Comparison of ENCODE assay signal across 20 cellular contexts in the genomic region with DNA sequence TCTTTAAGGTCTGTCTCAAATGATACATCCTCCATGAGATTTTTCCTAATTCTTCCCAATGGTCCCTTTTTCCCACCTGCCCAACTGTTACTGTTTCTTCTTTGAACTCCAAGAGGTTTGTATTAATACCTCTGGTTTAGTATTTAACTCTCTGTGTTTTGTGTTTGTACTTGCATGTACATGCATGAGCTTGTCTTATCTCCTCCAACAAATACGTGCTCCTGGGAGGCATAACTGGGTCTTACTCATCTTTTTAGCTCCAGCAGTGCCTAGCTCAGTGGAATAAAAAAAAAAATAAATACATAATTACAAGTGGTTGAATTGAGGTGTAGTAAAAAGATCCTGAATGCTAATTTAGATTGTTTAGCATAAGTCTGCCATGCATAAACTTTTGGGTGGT. TPM values are rescaled to one million over a fixed set of nuclear protein-coding genes. Genes with fewer than 3 reads are reported as not detected.
DNase-seq lines count a peak whose midpoint lies in the region; ATAC-seq, FAIRE-seq and TF ChIP-seq lines count a peak whose summit lies in the region.
"Had no signal": no experiment of that assay in that cellular context is flagged by ENCODE, and none has a peak within 500 bp of the region (broad histone marks: within the 10 kb centered on the region; RNA-seq: fewer than 3 reads in every experiment).

No MANE protein-coding gene starts in this region.

- DNase-seq in activated naive CD4-positive, alpha-beta T cell treated with anti-CD3 and anti-CD28 coated beads, Interleukin-2, amount 10 ng/mL, durations not matched to agents 7 days and 5 days = no peak
- DNase-seq in activated naive CD4-positive, alpha-beta T cell (lab: John Stamatoyannopoulos, UW) = no peak
- DNase-seq in WTC11 (ENCODE audit: low spot score) = no peak
- DNase-seq in stimulated activated effector memory CD8-positive, alpha-beta T cell treated with anti-CD3 and anti-CD28 coated beads, Interleukin-12 subunit alpha, Interleukin-12 subunit beta, amount 100 ng/mL, for 72 hours (ENCODE audit: low spot score in 2 of 2) = no peak
- DNase-seq in stimulated activated naive CD4-positive, alpha-beta T cell (lab: John Stamatoyannopoulos, UW) = no peak
- DNase-seq in urothelium cell line (ENCODE audit: low spot score) = no peak
- DNase-seq: activated naive CD8-positive, alpha-beta T cell treated with anti-CD3 and anti-CD28 coated beads, Interleukin-2, amount 10 ng/mL, durations not matched to agents 7 days and 5 days; effector CD4-positive, alpha-beta T cell; hypothalamus; mucosa of descending colon; NCI-H187 treated with DMSO at 0.1 percent for 48 hours; NCI-H510A treated with DMSO at 0.1 percent for 48 hours; stimulated activated CD4-positive, alpha-beta T cell treated with anti-CD3 and anti-CD28 coated beads, Interleukin-4, amount 100 ng/mL, for 1 hour; stimulated activated CD8-positive, alpha-beta memory T cell treated with anti-CD3 and anti-CD28 coated beads, Interleukin-4, amount 100 ng/mL, for 48 hours; testis had no signal

- no peaks in the 10 kb centered on the region for H3K9me3 Mint-ChIP-seq in activated naive CD4-positive, alpha-beta T cell treated with anti-CD3 and anti-CD28 coated beads, Interleukin-2, amount 10 ng/mL, durations not matched to agents 7 days and 5 days
- H3K9me3 Mint-ChIP-seq in WTC11 = no peaks in the 10 kb centered on the region
- H3K9me3 Mint-ChIP-seq in stimulated activated effector memory CD8-positive, alpha-beta T cell treated with anti-CD3 and anti-CD28 coated beads, Interleukin-12 subunit alpha, Interleukin-12 subunit beta, amount 100 ng/mL, for 72 hours = no peaks in the 10 kb centered on the region
- H3K9me3 Mint-ChIP-seq: activated naive CD8-positive, alpha-beta T cell treated with anti-CD3 and anti-CD28 coated beads, Interleukin-2, amount 10 ng/mL, durations not matched to agents 7 days and 5 days had no signal

- no peak overlapping the region for H3K27ac Mint-ChIP-seq in activated naive CD4-positive, alpha-beta T cell treated with anti-CD3 and anti-CD28 coated beads, Interleukin-2, amount 10 ng/mL, durations not matched to agents 7 days and 5 days
- no peak overlapping the region for H3K27ac Mint-ChIP-seq in WTC11
- peak overlapping the region; percentile 38 for H3K27ac Mint-ChIP-seq in stimulated activated effector memory CD8-positive, alpha-beta T cell treated with anti-CD3 and anti-CD28 coated beads, Interleukin-12 subunit alpha, Interleukin-12 subunit beta, amount 100 ng/mL, for 72 hours

- CTCF ChIA-PET in activated naive CD4-positive, alpha-beta T cell treated with anti-CD3 and anti-CD28 coated beads, Interleukin-2, amount 10 ng/mL, durations not matched to agents 7 days and 5 days (lab: Charles Lee) = interaction anchor here (1.4 to 5.1 kb wide), 2 partner anchors 15 to 37 kb away, joined by 4 to 50 read pairs; no protein-coding TSS in a partner anchor
- CTCF ChIA-PET in WTC11 (lab: Charles Lee) = interaction anchor here (1.9 kb wide), 1 partner anchor 38 kb away, joined by 6 read pairs; no protein-coding TSS in a partner anchor

- H3K4me3 Mint-ChIP-seq in activated naive CD4-positive, alpha-beta T cell treated with anti-CD3 and anti-CD28 coated beads, Interleukin-2, amount 10 ng/mL, durations not matched to agents 7 days and 5 days = peak overlapping the region; percentile 22
- H3K4me3 Mint-ChIP-seq in WTC11 = 0 out of 2 replicates have a peak overlapping the region, but pooled peaks have one; percentile 1
- peak overlapping the region; percentile 80 for H3K4me3 Mint-ChIP-seq in stimulated activated effector memory CD8-positive, alpha-beta T cell treated with anti-CD3 and anti-CD28 coated beads, Interleukin-12 subunit alpha, Interleukin-12 subunit beta, amount 100 ng/mL, for 72 hours

- no peak for TF ChIP-seq CTCF in WTC11 (IDR thresholded peaks at IDR 0.05)

- POLR2A ChIA-PET in WTC11 (lab: Charles Lee) = interaction anchor here (1.0 kb wide), 1 partner anchor 57 kb away, joined by 5 read pairs; a partner anchor contains a TSS

- no peak for FAIRE-seq in urothelium cell line (lab: Jason Lieb, UNC)
- FAIRE-seq: H1 had no signal

- ATAC-seq in WTC11 (no peak), esophagus mucosa (peak; percentile 71), HG03521 (IDR thresholded peaks at IDR 0.05; ENCODE audit: unreplicated experiment) (no peak)
- ATAC-seq in stimulated activated effector memory CD8-positive, alpha-beta T cell treated with anti-CD3 and anti-CD28 coated beads, Interleukin-12 subunit alpha, Interleukin-12 subunit beta, amount 100 ng/mL, for 72 hours = no peak
- ATAC-seq: mucosa of descending colon, SK-N-SH treated with all-trans-retinoic acid at 6 μM for 48 hours had no signal

- peaks cover 5% of the 10 kb centered on the region for H3K27me3 Mint-ChIP-seq in activated naive CD4-positive, alpha-beta T cell treated with anti-CD3 and anti-CD28 coated beads, Interleukin-2, amount 10 ng/mL, durations not matched to agents 7 days and 5 days
- peaks cover 44% of the 10 kb centered on the region for H3K27me3 Mint-ChIP-seq in WTC11 (ENCODE audit: low read depth)
- H3K27me3 Mint-ChIP-seq: activated naive CD8-positive, alpha-beta T cell treated with anti-CD3 and anti-CD28 coated beads, Interleukin-2, amount 10 ng/mL, durations not matched to agents 7 days and 5 days had no signal

- peaks cover 39% of the 10 kb centered on the region for H3K4me1 Mint-ChIP-seq in activated naive CD4-positive, alpha-beta T cell treated with anti-CD3 and anti-CD28 coated beads, Interleukin-2, amount 10 ng/mL, durations not matched to agents 7 days and 5 days
- peaks cover 13% of the 10 kb centered on the region for H3K4me1 Mint-ChIP-seq in WTC11
- H3K4me1 Mint-ChIP-seq in stimulated activated effector memory CD8-positive, alpha-beta T cell treated with anti-CD3 and anti-CD28 coated beads, Interleukin-12 subunit alpha, Interleukin-12 subunit beta, amount 100 ng/mL, for 72 hours = peaks cover 39% of the 10 kb centered on the region

- H3K36me3 Mint-ChIP-seq in activated naive CD4-positive, alpha-beta T cell treated with anti-CD3 and anti-CD28 coated beads, Interleukin-2, amount 10 ng/mL, durations not matched to agents 7 days and 5 days = peaks cover 1% of the 10 kb centered on the region
- no peaks in the 10 kb centered on the region for H3K36me3 Mint-ChIP-seq in WTC11
- peaks cover 5% of the 10 kb centered on the region for H3K36me3 Mint-ChIP-seq in stimulated activated effector memory CD8-positive, alpha-beta T cell treated with anti-CD3 and anti-CD28 coated beads, Interleukin-12 subunit alpha, Interleukin-12 subunit beta, amount 100 ng/mL, for 72 hours
- H3K36me3 Mint-ChIP-seq: activated naive CD8-positive, alpha-beta T cell treated with anti-CD3 and anti-CD28 coated beads, Interleukin-2, amount 10 ng/mL, durations not matched to agents 7 days and 5 days had no signal

TF ChIP-seq in WTC11, 78 proteins besides CTCF, POLR2A, EP300 and RAD21 (continues in another document):
- TF ChIP-seq FOXP1 (CRISPR knock-in tag; IDR thresholded peaks at IDR 0.05; ENCODE audit: borderline replicate concordance) = no peak
- TF ChIP-seq, protein P1, sequence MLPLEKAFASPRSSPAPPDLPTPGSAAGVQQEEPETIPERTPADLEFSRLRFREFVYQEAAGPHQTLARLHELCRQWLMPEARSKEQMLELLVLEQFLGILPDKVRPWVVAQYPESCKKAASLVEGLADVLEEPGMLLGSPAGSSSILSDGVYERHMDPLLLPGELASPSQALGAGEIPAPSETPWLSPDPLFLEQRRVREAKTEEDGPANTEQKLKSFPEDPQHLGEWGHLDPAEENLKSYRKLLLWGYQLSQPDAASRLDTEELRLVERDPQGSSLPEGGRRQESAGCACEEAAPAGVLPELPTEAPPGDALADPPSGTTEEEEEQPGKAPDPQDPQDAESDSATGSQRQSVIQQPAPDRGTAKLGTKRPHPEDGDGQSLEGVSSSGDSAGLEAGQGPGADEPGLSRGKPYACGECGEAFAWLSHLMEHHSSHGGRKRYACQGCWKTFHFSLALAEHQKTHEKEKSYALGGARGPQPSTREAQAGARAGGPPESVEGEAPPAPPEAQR (CRISPR knock-in tag; IDR thresholded peaks at IDR 0.05) = no peak
- TF ChIP-seq, protein P2, sequence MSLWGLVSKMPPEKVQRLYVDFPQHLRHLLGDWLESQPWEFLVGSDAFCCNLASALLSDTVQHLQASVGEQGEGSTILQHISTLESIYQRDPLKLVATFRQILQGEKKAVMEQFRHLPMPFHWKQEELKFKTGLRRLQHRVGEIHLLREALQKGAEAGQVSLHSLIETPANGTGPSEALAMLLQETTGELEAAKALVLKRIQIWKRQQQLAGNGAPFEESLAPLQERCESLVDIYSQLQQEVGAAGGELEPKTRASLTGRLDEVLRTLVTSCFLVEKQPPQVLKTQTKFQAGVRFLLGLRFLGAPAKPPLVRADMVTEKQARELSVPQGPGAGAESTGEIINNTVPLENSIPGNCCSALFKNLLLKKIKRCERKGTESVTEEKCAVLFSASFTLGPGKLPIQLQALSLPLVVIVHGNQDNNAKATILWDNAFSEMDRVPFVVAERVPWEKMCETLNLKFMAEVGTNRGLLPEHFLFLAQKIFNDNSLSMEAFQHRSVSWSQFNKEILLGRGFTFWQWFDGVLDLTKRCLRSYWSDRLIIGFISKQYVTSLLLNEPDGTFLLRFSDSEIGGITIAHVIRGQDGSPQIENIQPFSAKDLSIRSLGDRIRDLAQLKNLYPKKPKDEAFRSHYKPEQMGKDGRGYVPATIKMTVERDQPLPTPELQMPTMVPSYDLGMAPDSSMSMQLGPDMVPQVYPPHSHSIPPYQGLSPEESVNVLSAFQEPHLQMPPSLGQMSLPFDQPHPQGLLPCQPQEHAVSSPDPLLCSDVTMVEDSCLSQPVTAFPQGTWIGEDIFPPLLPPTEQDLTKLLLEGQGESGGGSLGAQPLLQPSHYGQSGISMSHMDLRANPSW (CRISPR knock-in tag; conservative IDR thresholded peaks at IDR 0.05; ENCODE audit: low read depth) = no peak

RNA-seq across cellular contexts. Expression of a gene that starts 1.6 kb away (rescaled TPM):
- total RNA-seq in WTC11 (2021) (2.2 to 2.7 TPM (median 2.6 TPM) in 3 replicates), esophagus mucosa (6.1 TPM)

RNA-seq across cellular contexts. Expression of a gene that starts 12.3 kb away (rescaled TPM):
- 3.3 to 3.6 TPM (median 3.6 TPM) in 3 replicates for total RNA-seq in WTC11 (2021)
- 4.1 TPM for total RNA-seq in esophagus mucosa

RNA-seq across cellular contexts. Expression of a gene that starts 57.8 kb away (rescaled TPM):
- total RNA-seq in WTC11 (2021) (31.5 to 32.3 TPM (median 32.1 TPM) in 3 replicates), esophagus mucosa (not detected)
- total RNA-seq: activated naive CD8-positive, alpha-beta T cell treated with anti-CD3 and anti-CD28 coated beads, Interleukin-2, amount 10 ng/mL, durations not matched to agents 7 days and 5 days; cardiac septum had no signal

Comparison
In these comparisons a context has a peak if more than half of its experiments do, and no peak if none do; other contexts are left out.
1. H3K4me3 Mint-ChIP-seq: peak in every context shown above with its lines; median percentile 80 in stimulated activated effector memory CD8-positive, alpha-beta T cell treated with anti-CD3 and anti-CD28 coated beads, Interleukin-12 subunit alpha, Interleukin-12 subunit beta, amount 100 ng/mL, for 72 hours; 22 in activated naive CD4-positive, alpha-beta T cell treated with anti-CD3 and anti-CD28 coated beads, Interleukin-2, amount 10 ng/mL, durations not matched to agents 7 days and 5 days; 1 in WTC11.
2. RNA of a gene that starts 57.8 kb away (total RNA-seq): 31.5 to 32.3 TPM in WTC11; not detected in esophagus mucosa (single experiment); every median in the first group is over 10 times any median in the second.